Comparison of ENCODE assay signal across 15 cellular contexts in genomic region chr10:46573884-46574283, GRCh38. TPM values are rescaled to one million over a fixed set of nuclear protein-coding genes. Genes with fewer than 3 reads are reported as not detected.
DNase-seq lines count a peak whose midpoint lies in the region; ATAC-seq, FAIRE-seq and TF ChIP-seq lines count a peak whose summit lies in the region.
"Not testable (repeated sequence)": the region's sequence is repeated elsewhere in the genome, so short reads cannot be mapped to it uniquely, and the experiment has no call there.
"Had no signal": no experiment of that assay in that cellular context is flagged by ENCODE, and none has a peak within 500 bp of the region (broad histone marks: within the 10 kb centered on the region; RNA-seq: fewer than 3 reads in every experiment).

No MANE protein-coding gene starts in this region.

- H3K9ac ChIP-seq in endodermal cell (ENCODE audit: extremely low read depth, low read length, poor library complexity, severe bottlenecking) = not testable (repeated sequence)

- not testable (repeated sequence) for H3K36me3 Mint-ChIP-seq in WTC11; endodermal cell (ENCODE audit: low read depth); osteocyte (ENCODE audit: unreplicated experiment)

- peak; percentile 44 for FAIRE-seq in HTR-8/SVneo (lab: Jason Lieb, UNC)

- POLR2A ChIA-PET in WTC11 (lab: Charles Lee) = not testable (repeated sequence)

- H3K4me1 ChIP-seq in endodermal cell (ENCODE audit: control insufficient read depth, insufficient read depth, low read length); upper lobe of right lung: not testable (repeated sequence)

- not testable (repeated sequence) for TF ChIP-seq CTCF in WTC11 (IDR thresholded peaks at IDR 0.05); endodermal cell (conservative IDR thresholded peaks at IDR 0.05); osteocyte (IDR thresholded peaks at IDR 0.05); upper lobe of right lung (IDR thresholded peaks at IDR 0.05)

- not testable (repeated sequence) for H3K27ac Mint-ChIP-seq in WTC11; endodermal cell; osteocyte (ENCODE audit: unreplicated experiment)

- H3K4me3 ChIP-seq in endodermal cell (ENCODE audit: low read length); upper lobe of right lung: not testable (repeated sequence)

- H3K9me3 Mint-ChIP-seq in WTC11; endodermal cell; osteocyte (ENCODE audit: unreplicated experiment): not testable (repeated sequence)

- H3K9me3 ChIP-seq in endodermal cell (ENCODE audit: control insufficient read depth, low read length); upper lobe of right lung: not testable (repeated sequence)

- not testable (repeated sequence) for H3K4me3 Mint-ChIP-seq in WTC11; endodermal cell; osteocyte (ENCODE audit: unreplicated experiment)

- peak; percentile 21 for ATAC-seq in WTC11
- ATAC-seq in left lobe of liver, upper lobe of right lung: not testable (repeated sequence)

- intact Hi-C loops in upper lobe of right lung (cut with DNase I) = not testable (repeated sequence)

- H3K4me1 Mint-ChIP-seq in WTC11, endodermal cell: not testable (repeated sequence)
- H3K4me1 Mint-ChIP-seq in osteocyte (ENCODE audit: unreplicated experiment) = peaks cover 10% of the 10 kb centered on the region

- CTCF ChIA-PET in WTC11 (lab: Charles Lee) = not testable (repeated sequence)

- H3K27me3 ChIP-seq in endodermal cell (ENCODE audit: control insufficient read depth, insufficient read depth, low read length, poor library complexity, severe bottlenecking); upper lobe of right lung: not testable (repeated sequence)

- 72% methylated on average over 2 of the region's 4 CpGs; no CpG with 5 or more reads in 1 of the 2 experiments for WGBS in endodermal cell (ENCODE audit: insufficient coverage in 1 of 2, insufficient read length in 1 of 2), 2 experiments

- not testable (repeated sequence) for H3K27me3 Mint-ChIP-seq in WTC11 (ENCODE audit: low read depth); endodermal cell (ENCODE audit: insufficient read depth); osteocyte (ENCODE audit: unreplicated experiment)

- not testable (repeated sequence) for H3K27ac ChIP-seq in endodermal cell (ENCODE audit: low read depth, low read length); upper lobe of right lung

- DNase-seq in H4 (ENCODE audit: low spot score) (peak; percentile 0), endodermal cell (peak; percentile 50), left lobe of liver (ENCODE audit: low spot score) (peak; percentile 27), osteocyte (ENCODE audit: extremely low spot score, unreplicated experiment) (peak; percentile 21), upper lobe of right lung (peak; percentile 30)
- not testable (repeated sequence) for DNase-seq in HTR-8/SVneo (ENCODE audit: insufficient read length, low spot score); WTC11 (ENCODE audit: low spot score)

- not testable (repeated sequence) for H3K36me3 ChIP-seq in endodermal cell (ENCODE audit: control insufficient read depth, insufficient read depth, low read length); upper lobe of right lung

RNA-seq across cellular contexts. Expression of gene SYT15, which starts 5.0 kb away (rescaled TPM):
- 0.17 and 3.0 TPM in 2 replicates for total RNA-seq in H4 (2014; rRNA removed; shearing (Covaris generic))
- total RNA-seq in WTC11 (2021) (1.2 to 1.6 TPM (median 1.5 TPM) in 3 replicates), endodermal cell (1 to 10 TPM; 1.3 to 3.2 TPM), left lobe of liver (0.65 TPM), osteocyte (10.3 and 12.5 TPM in 2 replicates), upper lobe of right lung (45.4 TPM)
- polyA plus RNA-seq in endodermal cell (2013, experiment 1 of 2) = 0.50 TPM
- 0.58 TPM for polyA plus RNA-seq in endodermal cell (2013, experiment 2 of 2)
- total RNA-seq: G401 had no signal

RNA-seq across cellular contexts. Expression of gene GPRIN2, which starts 17.4 kb away (rescaled TPM):
- total RNA-seq in H4 (2014; rRNA removed; shearing (Covaris generic)) = not detected in 2 replicates
- total RNA-seq in WTC11 (2021) (17.5 to 22.5 TPM (median 20.9 TPM) in 3 replicates), endodermal cell (10 to 100 TPM; 16.1 to 25.2 TPM), left lobe of liver (1.1 TPM), osteocyte (2.5 and 3.4 TPM in 2 replicates), upper lobe of right lung (56.2 TPM)
- polyA plus RNA-seq in endodermal cell (2013, experiment 1 of 2) = 4.7 TPM
- 3.0 TPM for polyA plus RNA-seq in endodermal cell (2013, experiment 2 of 2)
- total RNA-seq: A673; CD4-positive, alpha-beta memory T cell; CD4-positive, CD25-positive, alpha-beta regulatory T cell; CD8-positive, alpha-beta memory T cell; G401 had no signal
- polyA plus RNA-seq: AG04450; CD14-positive monocyte; CD4-positive, alpha-beta memory T cell; CD4-positive, CD25-positive, alpha-beta regulatory T cell; CD8-positive, alpha-beta memory T cell; GM12878 had no signal
